8 cellular contexts compared by ENCODE assay signal in genomic region chr2:30146337-30147195, GRCh38. TPM values are rescaled to one million over a fixed set of nuclear protein-coding genes. Genes with fewer than 3 reads are reported as not detected.
DNase-seq lines count a peak whose midpoint lies in the region; TF ChIP-seq lines count a peak whose summit lies in the region.

YPEL5 (plus strand) TSS chr2:30147007; CDS start chr2:30156652, 9,645 bp downstream.

- peak within 1 kb of the TSS; percentile 84 for H3K4me3 Mint-ChIP-seq in activated naive CD4-positive, alpha-beta T cell treated with anti-CD3 and anti-CD28 coated beads for 36 hours

- H3K4me1 ChIP-seq in neuron (ENCODE audit: insufficient read depth, low read length) (peaks cover 9% of the 10 kb centered on the region), subcutaneous abdominal adipose tissue (ENCODE audit: control insufficient read depth in 5 of 5, insufficient read depth in 5 of 5, low read length in 5 of 5) (peaks cover 10 to 42% (median 40%) of the 10 kb centered on the region in 5 donors)

- H3K36me3 ChIP-seq in neuron (ENCODE audit: insufficient read depth, low read length) (peaks cover 5% of the 10 kb centered on the region), subcutaneous abdominal adipose tissue (ENCODE audit: control insufficient read depth in 5 of 5, insufficient read depth in 5 of 5, low read length in 5 of 5) (peaks cover 2 to 13% (median 4%) of the 10 kb centered on the region in 5 donors)

- no peaks in the 10 kb centered on the region for H3K27me3 Mint-ChIP-seq in activated naive CD4-positive, alpha-beta T cell treated with anti-CD3 and anti-CD28 coated beads for 36 hours (ENCODE audit: low read depth)

- no peak for TF ChIP-seq CTCF in HFF-Myc (IDR thresholded peaks at IDR 0.05; ENCODE audit: low read depth, low read length, missing control alignments)

- intact Hi-C loops in activated naive CD4-positive, alpha-beta T cell treated with anti-CD3 and anti-CD28 coated beads for 36 hours (cut with micrococcal nuclease), result loop anchor here (1.0 to 10.0 kb wide), 12 partner anchors 80 to 1917 kb away; partner anchors contain the start of genes CLIP4, EHD3, LBH and LCLAT1

- H3K9me3 ChIP-seq in neuron (ENCODE audit: low read length), result no peaks in the 10 kb centered on the region
- H3K9me3 ChIP-seq in subcutaneous abdominal adipose tissue (ENCODE audit: control insufficient read depth in 5 of 5, low read length in 5 of 5), result no peaks in the 10 kb centered on the region

- peak within 1 kb of the TSS; percentile 74 to 100 (median 96) for H3K9ac ChIP-seq in subcutaneous abdominal adipose tissue (ENCODE audit: low read length in 5 of 5)

- peak; percentile 99 for DNase-seq in GM03348 (ENCODE audit: low spot score)
- peak; percentile 97 for DNase-seq in HFF-Myc (ENCODE audit: extremely low read depth, low read depth)
- peak; percentile 100 for DNase-seq in NAMALWA (ENCODE audit: low spot score)
- DNase-seq in SK-N-DZ (ENCODE audit: low spot score), result peak; percentile 99
- peak; percentile 99 for DNase-seq in activated naive CD4-positive, alpha-beta T cell treated with anti-CD3 and anti-CD28 coated beads for 36 hours
- DNase-seq in foreskin melanocyte, result peak; percentile 98

- CTCF ChIA-PET in activated naive CD4-positive, alpha-beta T cell treated with anti-CD3 and anti-CD28 coated beads for 36 hours (lab: Charles Lee), result interaction anchor here (0.6 to 3.7 kb wide), 4 partner anchors 18 to 565 kb away, joined by 3 to 20 read pairs (median 5); no protein-coding TSS in a partner anchor

- H3K36me3 Mint-ChIP-seq in activated naive CD4-positive, alpha-beta T cell treated with anti-CD3 and anti-CD28 coated beads for 36 hours (ENCODE audit: low read depth), result no peaks in the 10 kb centered on the region

- no peaks in the 10 kb centered on the region for H3K9me3 Mint-ChIP-seq in activated naive CD4-positive, alpha-beta T cell treated with anti-CD3 and anti-CD28 coated beads for 36 hours

- H3K4me1 Mint-ChIP-seq in activated naive CD4-positive, alpha-beta T cell treated with anti-CD3 and anti-CD28 coated beads for 36 hours (ENCODE audit: low read depth), result peaks cover 55% of the 10 kb centered on the region

- peaks cover 4% of the 10 kb centered on the region for H3K27me3 ChIP-seq in neuron (ENCODE audit: insufficient read depth, low read length)
- no peaks in the 10 kb centered on the region for H3K27me3 ChIP-seq in subcutaneous abdominal adipose tissue (ENCODE audit: control insufficient read depth in 5 of 5, insufficient read depth in 4 of 5, low read length in 5 of 5)

- H2AFZ ChIP-seq in neuron (ENCODE audit: low read depth, low read length), result peak within 1 kb of the TSS; percentile 75

- H3K4me3 ChIP-seq in HFF-Myc (replicated peaks; ENCODE audit: low read depth, low read length), result peak within 1 kb of the TSS; percentile 69
- H3K4me3 ChIP-seq in neuron (ENCODE audit: low read length), result peak within 1 kb of the TSS; percentile 85
- peak within 1 kb of the TSS; percentile 78 to 89 (median 83) for H3K4me3 ChIP-seq in subcutaneous abdominal adipose tissue (ENCODE audit: low read depth in 1 of 5, low read length in 5 of 5)

- peak within 1 kb of the TSS; percentile 95 for H3K27ac Mint-ChIP-seq in activated naive CD4-positive, alpha-beta T cell treated with anti-CD3 and anti-CD28 coated beads for 36 hours

- H3K27ac ChIP-seq in subcutaneous abdominal adipose tissue (ENCODE audit: low read depth, low read length), result peak within 1 kb of the TSS; percentile 96

RNA-seq across cellular contexts. Expression of gene YPEL5, which starts in this region (rescaled TPM):
- 21.1 and 24.7 TPM in 2 replicates for polyA plus RNA-seq in SK-N-DZ (2014; cell fraction: cytosol; rRNA removed)
- polyA plus RNA-seq in SK-N-DZ (2014; cell fraction: nucleus; rRNA removed), result 15.2 and 20.5 TPM in 2 replicates
- total RNA-seq in activated naive CD4-positive, alpha-beta T cell treated with anti-CD3 and anti-CD28 coated beads for 36 hours, result 10 to 100 TPM; 28.4 to 33.3 TPM

Comparison
In these comparisons a context has a peak if more than half of its experiments do, and no peak if none do; other contexts are left out.
1. Peak in every context shown above with its lines: DNase-seq, H3K4me3 ChIP-seq and H3K27ac ChIP-seq.